In genomic region chr1:156104065-156104810, GRCh38 we compare ENCODE assay signal across 8 cellular contexts. TPM values are rescaled to one million over a fixed set of nuclear protein-coding genes. Genes with fewer than 3 reads are reported as not detected.
DNase-seq lines count a peak whose midpoint lies in the region; TF ChIP-seq lines count a peak whose summit lies in the region.

No MANE protein-coding gene starts in this region.

- peak overlapping the region; percentile 91 for H3K27ac Mint-ChIP-seq in endodermal cell

- no peaks in the 10 kb centered on the region for H3K79me2 ChIP-seq in KMS-11 (ENCODE audit: insufficient read depth, low read depth)

- 72 to 85% methylated on average over 4 to 15 of the region's 15 CpGs for WGBS in endodermal cell (ENCODE audit: insufficient coverage in 1 of 2, insufficient read length in 1 of 2), 2 experiments

- H3K27me3 ChIP-seq in KMS-11 (ENCODE audit: insufficient read depth, low read depth) (no peaks in the 10 kb centered on the region), WERI-Rb-1 (ENCODE audit: insufficient read depth, low read depth, severe bottlenecking) (no peaks in the 10 kb centered on the region), endodermal cell (ENCODE audit: control insufficient read depth, insufficient read depth, low read length, poor library complexity, severe bottlenecking) (no peaks in the 10 kb centered on the region), muscle layer of colon (ENCODE audit: control insufficient read depth in 1 of 2, insufficient read depth in 2 of 2, low read length in 2 of 2) (no peaks in the 10 kb centered on the region)

- H4K20me1 ChIP-seq in KMS-11 (ENCODE audit: insufficient read depth): no peaks in the 10 kb centered on the region

- H3K27ac ChIP-seq in KMS-11: peak overlapping the region; percentile 97
- peak overlapping the region; percentile 12; the same call in 1 of the 2 replicates for H3K27ac ChIP-seq in WERI-Rb-1
- peak overlapping the region; percentile 93 for H3K27ac ChIP-seq in endodermal cell (ENCODE audit: low read depth, low read length)
- peak overlapping the region; percentile 99 for H3K27ac ChIP-seq in muscle layer of colon (ENCODE audit: low read depth, low read length)

- H3K4me1 Mint-ChIP-seq in endodermal cell: peaks cover 51% of the 10 kb centered on the region

- H3K36me3 Mint-ChIP-seq in endodermal cell (ENCODE audit: low read depth): peaks cover 5% of the 10 kb centered on the region

- H3K9ac ChIP-seq in KMS-11 (peak overlapping the region; percentile 97; the same call in 1 of the 2 replicates), endodermal cell (ENCODE audit: extremely low read depth, low read length, poor library complexity, severe bottlenecking) (no peak overlapping the region), muscle layer of colon (ENCODE audit: low read length) (peak overlapping the region; percentile 84)

- no peaks in the 10 kb centered on the region for H3K36me3 ChIP-seq in KMS-11 (ENCODE audit: insufficient read depth)
- 0 out of 2 replicates have a peak, but pooled peaks cover 3% of the 10 kb centered on the region for H3K36me3 ChIP-seq in WERI-Rb-1
- peaks cover 29% of the 10 kb centered on the region for H3K36me3 ChIP-seq in endodermal cell (ENCODE audit: control insufficient read depth, insufficient read depth, low read length)
- no peaks in the 10 kb centered on the region for H3K36me3 ChIP-seq in muscle layer of colon (ENCODE audit: insufficient read depth, low read length)

- H3K9me3 ChIP-seq in WERI-Rb-1 (ENCODE audit: severe bottlenecking) (no peaks in the 10 kb centered on the region), endodermal cell (ENCODE audit: control insufficient read depth, low read length) (no peaks in the 10 kb centered on the region), muscle layer of colon (ENCODE audit: low read length) (no peaks in the 10 kb centered on the region)

- no peaks in the 10 kb centered on the region for H3K27me3 Mint-ChIP-seq in endodermal cell (ENCODE audit: insufficient read depth)

- peak overlapping the region; percentile 89; the same call in 1 of the 2 replicates for H2AFZ ChIP-seq in KMS-11 (ENCODE audit: low read depth)

- peaks cover 50% of the 10 kb centered on the region for H3K4me1 ChIP-seq in KMS-11 (ENCODE audit: low read depth, poor library complexity, severe bottlenecking)
- peaks cover 21% of the 10 kb centered on the region for H3K4me1 ChIP-seq in endodermal cell (ENCODE audit: control insufficient read depth, insufficient read depth, low read length)
- H3K4me1 ChIP-seq in muscle layer of colon (ENCODE audit: insufficient read depth, low read length): peaks cover 60% of the 10 kb centered on the region

- H3K9me3 Mint-ChIP-seq in endodermal cell: no peaks in the 10 kb centered on the region

- TF ChIP-seq CTCF in KMS-11 (conservative IDR thresholded peaks at IDR 0.05; ENCODE audit: low read depth, low read length) (no peak), WERI-Rb-1 (IDR thresholded peaks at IDR 0.05; ENCODE audit: low read depth, low read length) (no peak), endodermal cell (conservative IDR thresholded peaks at IDR 0.05) (no peak), GM10266 (IDR thresholded peaks at IDR 0.05; ENCODE audit: control insufficient read depth, insufficient read depth, low read depth, missing control alignments) (no peak)

- H3K4me2 ChIP-seq in KMS-11: peak overlapping the region; percentile 99; the same call in 1 of the 2 replicates

- H3K4me3 ChIP-seq in KMS-11 (IDR thresholded peaks at IDR 0.05; ENCODE audit: insufficient read depth, low read depth, low read length): no peak overlapping the region
- H3K4me3 ChIP-seq in WERI-Rb-1 (ENCODE audit: low read depth, low read length): no peak overlapping the region
- H3K4me3 ChIP-seq in endodermal cell (ENCODE audit: low read length): no peak overlapping the region
- peak overlapping the region; percentile 17 to 36 for H3K4me3 ChIP-seq in muscle layer of colon (ENCODE audit: low read depth in 1 of 2, low read length in 2 of 2)

- DNase-seq in D341Med (ENCODE audit: low spot score) (peak; percentile 76), WERI-Rb-1 (no peak), endodermal cell (peak; percentile 73), GM10266 (ENCODE audit: extremely low spot score) (no peak), superior temporal gyrus (ENCODE audit: extremely low spot score) (no peak), 8988T (no peak)

- no peak overlapping the region for H3K4me3 Mint-ChIP-seq in endodermal cell

RNA-seq across cellular contexts. Expression of gene LMNA, which starts 10.3 kb away (rescaled TPM):
- 10 to 100 TPM; 41.2 to 42.0 TPM for total RNA-seq in endodermal cell
- polyA plus RNA-seq in endodermal cell (2013, experiment 1 of 2): 46.3 TPM
- 45.5 TPM for polyA plus RNA-seq in endodermal cell (2013, experiment 2 of 2)

RNA-seq across cellular contexts. Expression of gene MEX3A, which starts 22.0 kb away (rescaled TPM):
- total RNA-seq in endodermal cell: 10 to 100 TPM; 91.8 to 94.3 TPM
- 91.4 TPM for polyA plus RNA-seq in endodermal cell (2013, experiment 1 of 2)
- 89.4 TPM for polyA plus RNA-seq in endodermal cell (2013, experiment 2 of 2)

RNA-seq across cellular contexts. Expression of gene RAB25, which starts 43.3 kb away (rescaled TPM):
- total RNA-seq in endodermal cell: 10 to 100 TPM; 82.0 to 84.4 TPM
- polyA plus RNA-seq in endodermal cell (2013, experiment 1 of 2): 10.3 TPM
- 7.8 TPM for polyA plus RNA-seq in endodermal cell (2013, experiment 2 of 2)

RNA-seq across cellular contexts. Expression of gene SEMA4A, which starts 49.1 kb away (rescaled TPM):
- 10 to 100 TPM in 1 of 2 donors, 1 to 10 TPM in 1; 6.4 to 10.3 TPM for total RNA-seq in endodermal cell
- polyA plus RNA-seq in endodermal cell (2013, experiment 1 of 2): 5.0 TPM
- polyA plus RNA-seq in endodermal cell (2013, experiment 2 of 2): 3.4 TPM

RNA-seq across cellular contexts. Expression of gene LAMTOR2, which starts 49.7 kb away (rescaled TPM):
- 100 to 1,000 TPM in 1 of 2 donors, 10 to 100 TPM in 1; 84.4 to 101 TPM for total RNA-seq in endodermal cell
- polyA plus RNA-seq in endodermal cell (2013, experiment 1 of 2): 74.4 TPM
- 67.3 TPM for polyA plus RNA-seq in endodermal cell (2013, experiment 2 of 2)

Comparison
In these comparisons a context has a peak if more than half of its experiments do, and no peak if none do; other contexts are left out.
1. DNase-seq: peak in D341Med (single experiment) and endodermal cell (single experiment); none in WERI-Rb-1 (single experiment), GM10266 (single experiment), superior temporal gyrus (single experiment) and 8988T (single experiment).
2. H3K27ac ChIP-seq: peak in every context shown above with its lines; median percentile 99 in muscle layer of colon; 97 in KMS-11; 93 in endodermal cell; 12 in WERI-Rb-1.
3. H3K4me3 ChIP-seq: peak in muscle layer of colon (2 of 2); none in KMS-11 (single experiment), WERI-Rb-1 (single experiment) and endodermal cell (single experiment).